ENCODE assay signal across 24 cellular contexts in genomic region chr15:66021801-66022525, GRCh38.
"Had no signal": no experiment of that assay in that cellular context is flagged by ENCODE, and none has a peak within 500 bp of the region (broad histone marks: within the 10 kb centered on the region; RNA-seq: fewer than 3 reads in every experiment).

No MANE protein-coding gene starts in this region.

- ATAC-seq: gastrocnemius medialis; left ventricle myocardium superior; naive thymus-derived CD4-positive, alpha-beta T cell; psoas muscle; right cardiac atrium; stimulated activated memory B cell treated with anti-CD40 and anti-IgM and Interleukin-4, amounts not matched to agents 10 μg/mL and 1 μg/mL and 100 μg/mL, for 72 hours; stimulated activated naive CD8-positive, alpha-beta T cell treated with anti-CD3 and anti-CD28 coated beads, Interleukin-15, Interleukin-2, amounts not matched to agents 100 U/mL and 50 U/mL, for 24 hours had no signal

- H3K36me3 Mint-ChIP-seq: mesothelial cell of epicardium; naive thymus-derived CD4-positive, alpha-beta T cell; neural progenitor cell; stimulated activated memory B cell treated with anti-CD40 and anti-IgM and Interleukin-4, amounts not matched to agents 10 μg/mL and 1 μg/mL and 100 μg/mL, for 72 hours had no signal

- H3K9me3 ChIP-seq: gastrocnemius medialis, psoas muscle, sigmoid colon, spleen, testis, tibial artery, upper lobe of left lung had no signal

- H3K4me1 ChIP-seq: gastrocnemius medialis, psoas muscle, spleen, testis, upper lobe of left lung had no signal

- H3K4me1 Mint-ChIP-seq: naive thymus-derived CD4-positive, alpha-beta T cell had no signal

- H3K4me3 Mint-ChIP-seq: mesothelial cell of epicardium; naive thymus-derived CD4-positive, alpha-beta T cell; nephron; neural progenitor cell; stimulated activated memory B cell treated with anti-CD40 and anti-IgM and Interleukin-4, amounts not matched to agents 10 μg/mL and 1 μg/mL and 100 μg/mL, for 72 hours had no signal

- H3K27ac ChIP-seq: gastrocnemius medialis, neural progenitor cell, psoas muscle, sigmoid colon, spleen, testis, tibial artery, upper lobe of left lung had no signal

- H2AFZ ChIP-seq: neural progenitor cell had no signal

- H3K27ac Mint-ChIP-seq: mesothelial cell of epicardium; naive thymus-derived CD4-positive, alpha-beta T cell; neural progenitor cell; stimulated activated memory B cell treated with anti-CD40 and anti-IgM and Interleukin-4, amounts not matched to agents 10 μg/mL and 1 μg/mL and 100 μg/mL, for 72 hours had no signal

- H3K4me3 ChIP-seq: dorsolateral prefrontal cortex, gastrocnemius medialis, lung, neural progenitor cell, psoas muscle, sigmoid colon, spleen, testis, tibial artery, upper lobe of left lung had no signal

- H3K4me2 ChIP-seq: neural progenitor cell had no signal

- H3K27me3 ChIP-seq: gastrocnemius medialis, neural progenitor cell, testis, upper lobe of left lung had no signal

- H3K36me3 ChIP-seq: gastrocnemius medialis, neural progenitor cell, sigmoid colon, spleen, tibial artery, upper lobe of left lung had no signal

- H3K9me3 Mint-ChIP-seq: mesothelial cell of epicardium; naive thymus-derived CD4-positive, alpha-beta T cell; nephron; neural progenitor cell; stimulated activated memory B cell treated with anti-CD40 and anti-IgM and Interleukin-4, amounts not matched to agents 10 μg/mL and 1 μg/mL and 100 μg/mL, for 72 hours had no signal

- FAIRE-seq: colon, keratinocyte, urothelium cell line had no signal

- H3K9ac ChIP-seq: neural progenitor cell had no signal

- DNase-seq: dorsolateral prefrontal cortex; effector CD4-positive, alpha-beta T cell; foreskin fibroblast; gastrocnemius medialis; left ventricle myocardium superior; mesenchymal stem cell; naive thymus-derived CD4-positive, alpha-beta T cell; psoas muscle; right cardiac atrium; sigmoid colon; spleen; stimulated activated CD4-positive, alpha-beta T cell treated with anti-CD3 and anti-CD28 coated beads, Interleukin-4, amount 100 ng/mL, for 4 hours; stimulated activated naive CD8-positive, alpha-beta T cell treated with anti-CD3 and anti-CD28 coated beads, Interleukin-15, Interleukin-2, amounts not matched to agents 100 U/mL and 50 U/mL, for 24 hours; testis; tibial artery; upper lobe of left lung had no signal
